2 cellular contexts compared by ENCODE assay signal in genomic region chr1:92136316-92136715, GRCh38.
TF ChIP-seq lines count a peak whose summit lies in the region.

No MANE protein-coding gene starts in this region.

TF ChIP-seq in endothelial cell of umbilical vein, 7 proteins besides CTCF, POLR2A, EP300 and RAD21 (continued from another document):
- TF ChIP-seq FOS (IDR thresholded peaks at IDR 0.05; ENCODE audit: borderline replicate concordance, insufficient read depth, low read length), result no peak
TF ChIP-seq in endothelial cell of umbilical vein: peak in this region for 0.

TF ChIP-seq in WTC11, 78 proteins besides CTCF, POLR2A, EP300 and RAD21 (continued from another document):
- no peak for TF ChIP-seq ERG (CRISPR knock-in tag; IDR thresholded peaks at IDR 0.05)
- no peak for TF ChIP-seq SP1 (CRISPR knock-in tag; conservative IDR thresholded peaks at IDR 0.05)
- TF ChIP-seq, protein P1, sequence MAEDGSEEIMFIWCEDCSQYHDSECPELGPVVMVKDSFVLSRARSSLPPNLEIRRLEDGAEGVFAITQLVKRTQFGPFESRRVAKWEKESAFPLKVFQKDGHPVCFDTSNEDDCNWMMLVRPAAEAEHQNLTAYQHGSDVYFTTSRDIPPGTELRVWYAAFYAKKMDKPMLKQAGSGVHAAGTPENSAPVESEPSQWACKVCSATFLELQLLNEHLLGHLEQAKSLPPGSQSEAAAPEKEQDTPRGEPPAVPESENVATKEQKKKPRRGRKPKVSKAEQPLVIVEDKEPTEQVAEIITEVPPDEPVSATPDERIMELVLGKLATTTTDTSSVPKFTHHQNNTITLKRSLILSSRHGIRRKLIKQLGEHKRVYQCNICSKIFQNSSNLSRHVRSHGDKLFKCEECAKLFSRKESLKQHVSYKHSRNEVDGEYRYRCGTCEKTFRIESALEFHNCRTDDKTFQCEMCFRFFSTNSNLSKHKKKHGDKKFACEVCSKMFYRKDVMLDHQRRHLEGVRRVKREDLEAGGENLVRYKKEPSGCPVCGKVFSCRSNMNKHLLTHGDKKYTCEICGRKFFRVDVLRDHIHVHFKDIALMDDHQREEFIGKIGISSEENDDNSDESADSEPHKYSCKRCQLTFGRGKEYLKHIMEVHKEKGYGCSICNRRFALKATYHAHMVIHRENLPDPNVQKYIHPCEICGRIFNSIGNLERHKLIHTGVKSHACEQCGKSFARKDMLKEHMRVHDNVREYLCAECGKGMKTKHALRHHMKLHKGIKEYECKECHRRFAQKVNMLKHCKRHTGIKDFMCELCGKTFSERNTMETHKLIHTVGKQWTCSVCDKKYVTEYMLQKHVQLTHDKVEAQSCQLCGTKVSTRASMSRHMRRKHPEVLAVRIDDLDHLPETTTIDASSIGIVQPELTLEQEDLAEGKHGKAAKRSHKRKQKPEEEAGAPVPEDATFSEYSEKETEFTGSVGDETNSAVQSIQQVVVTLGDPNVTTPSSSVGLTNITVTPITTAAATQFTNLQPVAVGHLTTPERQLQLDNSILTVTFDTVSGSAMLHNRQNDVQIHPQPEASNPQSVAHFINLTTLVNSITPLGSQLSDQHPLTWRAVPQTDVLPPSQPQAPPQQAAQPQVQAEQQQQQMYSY (CRISPR knock-in tag; IDR thresholded peaks at IDR 0.05), result no peak
